ENCODE assay signal across 8 cellular contexts in the genomic region with DNA sequence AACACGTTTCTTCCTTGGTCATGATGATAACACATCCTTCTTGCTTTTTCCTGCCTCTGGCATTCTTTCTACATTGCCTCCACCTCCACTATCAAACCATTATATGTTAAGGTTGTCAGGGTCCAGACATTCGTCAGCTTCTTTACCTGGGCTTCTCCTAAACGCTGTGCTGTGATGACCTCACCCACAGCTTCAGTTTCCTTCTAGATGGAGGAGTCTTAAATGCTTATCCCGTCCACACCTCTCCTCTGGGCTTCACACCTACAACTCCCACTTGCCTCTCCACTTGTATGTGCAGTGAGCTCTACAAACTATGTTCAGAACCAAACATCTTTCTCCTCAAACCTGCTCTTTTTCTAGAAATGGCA. TPM values are rescaled to one million over a fixed set of nuclear protein-coding genes. Genes with fewer than 3 reads are reported as not detected.
DNase-seq lines count a peak whose midpoint lies in the region; ATAC-seq and TF ChIP-seq lines count a peak whose summit lies in the region.

No MANE protein-coding gene starts in this region.

- TF ChIP-seq CTCF in epithelial cell of proximal tubule (conservative IDR thresholded peaks at IDR 0.05; ENCODE audit: low read depth, low read length) = no peak

- ATAC-seq in GM18867 (IDR thresholded peaks at IDR 0.05; ENCODE audit: unreplicated experiment) = peak; percentile 3

- DNase-seq in Jurkat, Clone E6-1 (ENCODE audit: low read depth, low spot score) = no peak
- DNase-seq in epithelial cell of proximal tubule (ENCODE audit: low read depth) = no peak
- DNase-seq in MV-4-11 (lab: John Stamatoyannopoulos, UW) = no peak
- DNase-seq in activated effector memory CD4-positive, alpha-beta T cell treated with anti-CD3 and anti-CD28 coated beads, Interleukin-2, amount 50 U/mL, for 16 hours = no peak
- no peak for DNase-seq in occipital lobe (lab: John Stamatoyannopoulos, UW)
- DNase-seq in islet precursor cell = no peak

- peak overlapping the region; percentile 94 for H3K4me3 ChIP-seq in Jurkat, Clone E6-1 (ENCODE audit: low read length)
- peak overlapping the region; percentile 95 for H3K4me3 ChIP-seq in epithelial cell of proximal tubule (ENCODE audit: low read depth, low read length)
- H3K4me3 ChIP-seq in skin epidermis = peak overlapping the region; percentile 53 to 91 (median 81)

- H3K27ac ChIP-seq in skin epidermis = peak overlapping the region; percentile 68 to 99 (median 92)

RNA-seq across cellular contexts. Expression of gene STAT1, which starts 0.7 kb away (rescaled TPM):
- polyA plus RNA-seq in Jurkat, Clone E6-1 (2012; ENCODE audit: insufficient read depth, insufficient read length) = 34.2 TPM
- total RNA-seq in epithelial cell of proximal tubule (50.5 and 86.9 TPM in 2 replicates), occipital lobe (29.8 TPM)
